In the genomic region with DNA sequence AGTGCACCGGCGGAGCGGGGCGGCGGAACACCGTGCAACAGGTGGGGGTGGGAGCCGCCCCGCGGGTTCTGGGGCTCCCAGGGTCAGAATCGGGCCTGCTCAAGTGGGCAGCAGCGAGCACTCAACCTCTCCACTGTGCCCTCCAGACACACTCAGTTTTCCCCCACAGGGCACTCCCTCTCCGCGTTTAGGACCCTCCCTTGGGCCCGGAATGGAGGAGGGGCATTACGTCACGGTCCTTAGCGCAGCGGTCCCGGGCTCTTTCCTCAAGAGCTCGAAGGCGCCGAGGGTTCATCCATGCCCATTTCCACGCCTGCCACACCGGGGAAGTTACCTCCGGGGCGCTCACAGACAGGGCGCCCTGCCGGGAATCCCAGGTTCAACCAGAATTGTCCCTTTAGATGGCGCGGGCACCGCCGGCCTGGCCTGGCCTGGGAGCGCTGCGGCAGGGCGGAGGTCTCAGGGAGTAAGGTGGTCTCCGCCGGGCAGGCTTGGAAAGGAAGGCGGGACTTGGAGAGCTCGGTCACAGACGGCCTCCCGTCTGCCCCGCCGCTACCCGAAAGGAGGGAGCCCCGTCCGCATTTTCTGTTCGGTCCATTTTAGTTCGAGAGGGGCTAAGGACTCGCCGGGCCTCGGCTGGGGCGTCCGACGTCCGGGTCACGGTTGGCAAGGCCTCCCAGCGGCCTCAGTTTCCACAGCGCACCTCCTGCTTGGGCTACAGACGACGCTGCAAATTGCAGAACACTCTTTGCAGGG, we compare ENCODE assay signal across 1 cellular context.
TF ChIP-seq lines count a peak whose summit lies in the region.

No MANE protein-coding gene starts in this region.

TF ChIP-seq in HepG2, 621 proteins besides CTCF, POLR2A, EP300 and RAD21:
- TF ChIP-seq ZNF124 (CRISPR knock-in tag; IDR thresholded peaks at IDR 0.05), result no peak
- TF ChIP-seq GABPB1 (CRISPR knock-in tag; IDR thresholded peaks at IDR 0.05), result peak; percentile 18; the same call in 1 of the 2 replicates
- TF ChIP-seq ZNF777 (CRISPR knock-in tag; IDR thresholded peaks at IDR 0.05), result peak; percentile 90
- TF ChIP-seq BCL6 (CRISPR knock-in tag; IDR thresholded peaks at IDR 0.05), result no peak
- 0 out of 2 replicates have a peak, but pooled peaks have one; percentile 9 for TF ChIP-seq ZNF224 (CRISPR knock-in tag; IDR thresholded peaks at IDR 0.05)
- TF ChIP-seq, protein P1, sequence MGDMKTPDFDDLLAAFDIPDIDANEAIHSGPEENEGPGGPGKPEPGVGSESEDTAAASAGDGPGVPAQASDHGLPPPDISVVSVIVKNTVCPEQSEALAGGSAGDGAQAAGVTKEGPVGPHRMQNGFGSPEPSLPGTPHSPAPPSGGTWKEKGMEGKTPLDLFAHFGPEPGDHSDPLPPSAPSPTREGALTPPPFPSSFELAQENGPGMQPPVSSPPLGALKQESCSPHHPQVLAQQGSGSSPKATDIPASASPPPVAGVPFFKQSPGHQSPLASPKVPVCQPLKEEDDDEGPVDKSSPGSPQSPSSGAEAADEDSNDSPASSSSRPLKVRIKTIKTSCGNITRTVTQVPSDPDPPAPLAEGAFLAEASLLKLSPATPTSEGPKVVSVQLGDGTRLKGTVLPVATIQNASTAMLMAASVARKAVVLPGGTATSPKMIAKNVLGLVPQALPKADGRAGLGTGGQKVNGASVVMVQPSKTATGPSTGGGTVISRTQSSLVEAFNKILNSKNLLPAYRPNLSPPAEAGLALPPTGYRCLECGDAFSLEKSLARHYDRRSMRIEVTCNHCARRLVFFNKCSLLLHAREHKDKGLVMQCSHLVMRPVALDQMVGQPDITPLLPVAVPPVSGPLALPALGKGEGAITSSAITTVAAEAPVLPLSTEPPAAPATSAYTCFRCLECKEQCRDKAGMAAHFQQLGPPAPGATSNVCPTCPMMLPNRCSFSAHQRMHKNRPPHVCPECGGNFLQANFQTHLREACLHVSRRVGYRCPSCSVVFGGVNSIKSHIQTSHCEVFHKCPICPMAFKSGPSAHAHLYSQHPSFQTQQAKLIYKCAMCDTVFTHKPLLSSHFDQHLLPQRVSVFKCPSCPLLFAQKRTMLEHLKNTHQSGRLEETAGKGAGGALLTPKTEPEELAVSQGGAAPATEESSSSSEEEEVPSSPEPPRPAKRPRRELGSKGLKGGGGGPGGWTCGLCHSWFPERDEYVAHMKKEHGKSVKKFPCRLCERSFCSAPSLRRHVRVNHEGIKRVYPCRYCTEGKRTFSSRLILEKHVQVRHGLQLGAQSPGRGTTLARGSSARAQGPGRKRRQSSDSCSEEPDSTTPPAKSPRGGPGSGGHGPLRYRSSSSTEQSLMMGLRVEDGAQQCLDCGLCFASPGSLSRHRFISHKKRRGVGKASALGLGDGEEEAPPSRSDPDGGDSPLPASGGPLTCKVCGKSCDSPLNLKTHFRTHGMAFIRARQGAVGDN (CRISPR knock-in tag; IDR thresholded peaks at IDR 0.05), result peak; percentile 54; the same call in 1 of the 2 replicates
- TF ChIP-seq ZNF772 (CRISPR knock-in tag; IDR thresholded peaks at IDR 0.05), result no peak
- TF ChIP-seq PHF21A (CRISPR knock-in tag; IDR thresholded peaks at IDR 0.05), result no peak
- TF ChIP-seq, protein P2, sequence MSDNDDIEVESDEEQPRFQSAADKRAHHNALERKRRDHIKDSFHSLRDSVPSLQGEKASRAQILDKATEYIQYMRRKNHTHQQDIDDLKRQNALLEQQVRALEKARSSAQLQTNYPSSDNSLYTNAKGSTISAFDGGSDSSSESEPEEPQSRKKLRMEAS (IDR thresholded peaks at IDR 0.05), result 0 out of 2 replicates have a peak, but pooled peaks have one; percentile 11
- no peak for TF ChIP-seq TEAD3 (CRISPR knock-in tag; optimal IDR thresholded peaks at IDR 0.05; ENCODE audit: borderline replicate concordance)
- TF ChIP-seq, protein P3, sequence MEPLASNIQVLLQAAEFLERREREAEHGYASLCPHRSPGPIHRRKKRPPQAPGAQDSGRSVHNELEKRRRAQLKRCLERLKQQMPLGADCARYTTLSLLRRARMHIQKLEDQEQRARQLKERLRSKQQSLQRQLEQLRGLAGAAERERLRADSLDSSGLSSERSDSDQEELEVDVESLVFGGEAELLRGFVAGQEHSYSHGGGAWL (CRISPR knock-in tag; IDR thresholded peaks at IDR 0.05), result no peak
- TF ChIP-seq ZFY (CRISPR knock-in tag; IDR thresholded peaks at IDR 0.05), result peak; percentile 27; the same call in 1 of the 2 replicates
- TF ChIP-seq, protein P4, sequence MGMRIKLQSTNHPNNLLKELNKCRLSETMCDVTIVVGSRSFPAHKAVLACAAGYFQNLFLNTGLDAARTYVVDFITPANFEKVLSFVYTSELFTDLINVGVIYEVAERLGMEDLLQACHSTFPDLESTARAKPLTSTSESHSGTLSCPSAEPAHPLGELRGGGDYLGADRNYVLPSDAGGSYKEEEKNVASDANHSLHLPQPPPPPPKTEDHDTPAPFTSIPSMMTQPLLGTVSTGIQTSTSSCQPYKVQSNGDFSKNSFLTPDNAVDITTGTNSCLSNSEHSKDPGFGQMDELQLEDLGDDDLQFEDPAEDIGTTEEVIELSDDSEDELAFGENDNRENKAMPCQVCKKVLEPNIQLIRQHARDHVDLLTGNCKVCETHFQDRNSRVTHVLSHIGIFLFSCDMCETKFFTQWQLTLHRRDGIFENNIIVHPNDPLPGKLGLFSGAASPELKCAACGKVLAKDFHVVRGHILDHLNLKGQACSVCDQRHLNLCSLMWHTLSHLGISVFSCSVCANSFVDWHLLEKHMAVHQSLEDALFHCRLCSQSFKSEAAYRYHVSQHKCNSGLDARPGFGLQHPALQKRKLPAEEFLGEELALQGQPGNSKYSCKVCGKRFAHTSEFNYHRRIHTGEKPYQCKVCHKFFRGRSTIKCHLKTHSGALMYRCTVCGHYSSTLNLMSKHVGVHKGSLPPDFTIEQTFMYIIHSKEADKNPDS (CRISPR knock-in tag; IDR thresholded peaks at IDR 0.05), result 0 out of 2 replicates have a peak, but pooled peaks have one; percentile 34
- TF ChIP-seq CREB1 (IDR thresholded peaks at IDR 0.05), result peak; percentile 55; the same call in 1 of the 2 replicates
- TF ChIP-seq CREB1 (CRISPR knock-in tag; IDR thresholded peaks at IDR 0.05), result no peak
- peak; percentile 14 for TF ChIP-seq HNRNPLL (IDR thresholded peaks at IDR 0.05; ENCODE audit: low read depth, low read length, poor library complexity, severe bottlenecking)
- TF ChIP-seq ZNF737 (CRISPR knock-in tag; IDR thresholded peaks at IDR 0.05; ENCODE audit: borderline replicate concordance), result no peak
- no peak for TF ChIP-seq ZNF263 (CRISPR knock-in tag; IDR thresholded peaks at IDR 0.05)
- TF ChIP-seq ATF7 (IDR thresholded peaks at IDR 0.05), result peak; percentile 53; the same call in 1 of the 2 replicates
- no peak for TF ChIP-seq ATF7 (CRISPR knock-in tag; IDR thresholded peaks at IDR 0.05)
- peak; percentile 41 for TF ChIP-seq RBM39 (IDR thresholded peaks at IDR 0.05; ENCODE audit: low read depth, low read length, poor library complexity, severe bottlenecking)
- TF ChIP-seq, protein P5, sequence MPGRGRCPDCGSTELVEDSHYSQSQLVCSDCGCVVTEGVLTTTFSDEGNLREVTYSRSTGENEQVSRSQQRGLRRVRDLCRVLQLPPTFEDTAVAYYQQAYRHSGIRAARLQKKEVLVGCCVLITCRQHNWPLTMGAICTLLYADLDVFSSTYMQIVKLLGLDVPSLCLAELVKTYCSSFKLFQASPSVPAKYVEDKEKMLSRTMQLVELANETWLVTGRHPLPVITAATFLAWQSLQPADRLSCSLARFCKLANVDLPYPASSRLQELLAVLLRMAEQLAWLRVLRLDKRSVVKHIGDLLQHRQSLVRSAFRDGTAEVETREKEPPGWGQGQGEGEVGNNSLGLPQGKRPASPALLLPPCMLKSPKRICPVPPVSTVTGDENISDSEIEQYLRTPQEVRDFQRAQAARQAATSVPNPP (CRISPR knock-in tag; IDR thresholded peaks at IDR 0.05), result no peak
- TF ChIP-seq, protein P6, sequence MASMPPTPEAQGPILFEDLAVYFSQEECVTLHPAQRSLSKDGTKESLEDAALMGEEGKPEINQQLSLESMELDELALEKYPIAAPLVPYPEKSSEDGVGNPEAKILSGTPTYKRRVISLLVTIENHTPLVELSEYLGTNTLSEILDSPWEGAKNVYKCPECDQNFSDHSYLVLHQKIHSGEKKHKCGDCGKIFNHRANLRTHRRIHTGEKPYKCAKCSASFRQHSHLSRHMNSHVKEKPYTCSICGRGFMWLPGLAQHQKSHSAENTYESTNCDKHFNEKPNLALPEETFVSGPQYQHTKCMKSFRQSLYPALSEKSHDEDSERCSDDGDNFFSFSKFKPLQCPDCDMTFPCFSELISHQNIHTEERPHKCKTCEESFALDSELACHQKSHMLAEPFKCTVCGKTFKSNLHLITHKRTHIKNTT (CRISPR knock-in tag; IDR thresholded peaks at IDR 0.05), result no peak
- peak; percentile 12 for TF ChIP-seq XRCC5 (optimal IDR thresholded peaks at IDR 0.05; ENCODE audit: low read length)
- TF ChIP-seq ZNF75D (CRISPR knock-in tag; IDR thresholded peaks at IDR 0.05; ENCODE audit: borderline replicate concordance), result no peak
- no peak for TF ChIP-seq BHLHE40 (IDR thresholded peaks at IDR 0.05; ENCODE audit: low read length)
- TF ChIP-seq, protein P7, sequence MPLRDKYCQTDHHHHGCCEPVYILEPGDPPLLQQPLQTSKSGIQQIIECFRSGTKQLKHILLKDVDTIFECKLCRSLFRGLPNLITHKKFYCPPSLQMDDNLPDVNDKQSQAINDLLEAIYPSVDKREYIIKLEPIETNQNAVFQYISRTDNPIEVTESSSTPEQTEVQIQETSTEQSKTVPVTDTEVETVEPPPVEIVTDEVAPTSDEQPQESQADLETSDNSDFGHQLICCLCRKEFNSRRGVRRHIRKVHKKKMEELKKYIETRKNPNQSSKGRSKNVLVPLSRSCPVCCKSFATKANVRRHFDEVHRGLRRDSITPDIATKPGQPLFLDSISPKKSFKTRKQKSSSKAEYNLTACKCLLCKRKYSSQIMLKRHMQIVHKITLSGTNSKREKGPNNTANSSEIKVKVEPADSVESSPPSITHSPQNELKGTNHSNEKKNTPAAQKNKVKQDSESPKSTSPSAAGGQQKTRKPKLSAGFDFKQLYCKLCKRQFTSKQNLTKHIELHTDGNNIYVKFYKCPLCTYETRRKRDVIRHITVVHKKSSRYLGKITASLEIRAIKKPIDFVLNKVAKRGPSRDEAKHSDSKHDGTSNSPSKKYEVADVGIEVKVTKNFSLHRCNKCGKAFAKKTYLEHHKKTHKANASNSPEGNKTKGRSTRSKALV (CRISPR knock-in tag; IDR thresholded peaks at IDR 0.05), result peak; percentile 35; the same call in 1 of the 2 replicates
- TF ChIP-seq, protein P8, sequence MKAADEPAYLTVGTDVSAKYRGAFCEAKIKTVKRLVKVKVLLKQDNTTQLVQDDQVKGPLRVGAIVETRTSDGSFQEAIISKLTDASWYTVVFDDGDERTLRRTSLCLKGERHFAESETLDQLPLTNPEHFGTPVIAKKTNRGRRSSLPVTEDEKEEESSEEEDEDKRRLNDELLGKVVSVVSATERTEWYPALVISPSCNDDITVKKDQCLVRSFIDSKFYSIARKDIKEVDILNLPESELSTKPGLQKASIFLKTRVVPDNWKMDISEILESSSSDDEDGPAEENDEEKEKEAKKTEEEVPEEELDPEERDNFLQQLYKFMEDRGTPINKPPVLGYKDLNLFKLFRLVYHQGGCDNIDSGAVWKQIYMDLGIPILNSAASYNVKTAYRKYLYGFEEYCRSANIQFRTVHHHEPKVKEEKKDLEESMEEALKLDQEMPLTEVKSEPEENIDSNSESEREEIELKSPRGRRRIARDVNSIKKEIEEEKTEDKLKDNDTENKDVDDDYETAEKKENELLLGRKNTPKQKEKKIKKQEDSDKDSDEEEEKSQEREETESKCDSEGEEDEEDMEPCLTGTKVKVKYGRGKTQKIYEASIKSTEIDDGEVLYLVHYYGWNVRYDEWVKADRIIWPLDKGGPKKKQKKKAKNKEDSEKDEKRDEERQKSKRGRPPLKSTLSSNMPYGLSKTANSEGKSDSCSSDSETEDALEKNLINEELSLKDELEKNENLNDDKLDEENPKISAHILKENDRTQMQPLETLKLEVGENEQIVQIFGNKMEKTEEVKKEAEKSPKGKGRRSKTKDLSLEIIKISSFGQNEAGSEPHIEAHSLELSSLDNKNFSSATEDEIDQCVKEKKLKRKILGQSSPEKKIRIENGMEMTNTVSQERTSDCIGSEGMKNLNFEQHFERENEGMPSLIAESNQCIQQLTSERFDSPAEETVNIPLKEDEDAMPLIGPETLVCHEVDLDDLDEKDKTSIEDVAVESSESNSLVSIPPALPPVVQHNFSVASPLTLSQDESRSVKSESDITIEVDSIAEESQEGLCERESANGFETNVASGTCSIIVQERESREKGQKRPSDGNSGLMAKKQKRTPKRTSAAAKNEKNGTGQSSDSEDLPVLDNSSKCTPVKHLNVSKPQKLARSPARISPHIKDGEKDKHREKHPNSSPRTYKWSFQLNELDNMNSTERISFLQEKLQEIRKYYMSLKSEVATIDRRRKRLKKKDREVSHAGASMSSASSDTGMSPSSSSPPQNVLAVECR (CRISPR knock-in tag; IDR thresholded peaks at IDR 0.05; ENCODE audit: borderline replicate concordance), result peak; percentile 39; the same call in 1 of the 2 replicates
- 0 out of 2 replicates have a peak, but pooled peaks have one; percentile 23 for TF ChIP-seq PHF8 (CRISPR knock-in tag; IDR thresholded peaks at IDR 0.05)
- no peak for TF ChIP-seq HNF4A (CRISPR knock-in tag; IDR thresholded peaks at IDR 0.05)
- no peak for TF ChIP-seq TBP (CRISPR knock-in tag; IDR thresholded peaks at IDR 0.05)
- peak; percentile 50; the same call in 1 of the 2 replicates for TF ChIP-seq EZH2 (conservative IDR thresholded peaks at IDR 0.05; ENCODE audit: low read depth, low read length)
- no peak for TF ChIP-seq ZNF841 (CRISPR knock-in tag; IDR thresholded peaks at IDR 0.05; ENCODE audit: borderline replicate concordance)
- TF ChIP-seq MTF2 (CRISPR knock-in tag; IDR thresholded peaks at IDR 0.05; ENCODE audit: borderline replicate concordance), result peak; percentile 85
